ENCODE assay signal across 21 cellular contexts in the genomic region with DNA sequence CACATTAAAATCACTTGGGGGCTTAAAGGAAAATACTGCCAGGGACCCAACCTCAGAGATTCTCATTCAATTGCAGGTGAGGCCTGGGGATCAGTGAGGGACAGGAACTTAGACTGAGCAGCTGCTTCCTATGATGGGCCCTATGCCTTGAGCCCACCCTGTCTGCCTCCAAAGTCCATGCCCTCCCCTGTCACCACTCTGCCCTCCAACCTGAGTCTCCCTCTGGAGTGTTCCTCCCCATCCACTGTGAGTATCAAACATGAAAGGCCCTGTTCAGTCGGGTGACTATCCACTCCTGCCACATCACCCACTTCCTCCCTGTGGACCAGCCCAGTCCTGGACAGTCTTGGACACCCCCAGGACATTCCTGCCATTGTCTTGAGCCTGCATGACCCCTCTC.
"Had no signal": no experiment of that assay in that cellular context is flagged by ENCODE, and none has a peak within 500 bp of the region (broad histone marks: within the 10 kb centered on the region; RNA-seq: fewer than 3 reads in every experiment).

No MANE protein-coding gene starts in this region.

- ATAC-seq: left cardiac atrium, sciatic nerve had no signal

- DNase-seq: dermis blood vessel endothelial cell; erythroblast; foreskin melanocyte; kidney; left cardiac atrium; left ventricle myocardium inferior; mesenchymal stem cell; naive B cell; stimulated activated CD4-positive, alpha-beta T cell treated with anti-CD3 and anti-CD28 coated beads, Interleukin-2, amount 100 ng/mL, for 24 hours; stimulated activated CD4-positive, alpha-beta T cell treated with anti-CD3 and anti-CD28 coated beads, Interleukin-4, amount 100 ng/mL, for 4 hours; stimulated activated naive CD4-positive, alpha-beta T cell; thyroid gland; uterus had no signal

- H3K27ac ChIP-seq: hepatocyte, left ventricle myocardium inferior, neutrophil, suprapubic skin, thyroid gland, uterus had no signal

- H3K4me1 Mint-ChIP-seq: naive B cell had no signal

- H2AFZ ChIP-seq: hepatocyte had no signal

- H3K9me3 ChIP-seq: left ventricle myocardium inferior, neutrophil, suprapubic skin, thyroid gland, uterus had no signal

- H3K4me3 ChIP-seq: hepatocyte, left ventricle myocardium inferior, lung, suprapubic skin, thyroid gland, uterus had no signal

- H3K4me3 Mint-ChIP-seq: nephron, type B pancreatic cell had no signal

- FAIRE-seq: colon, kidney had no signal

- H3K9me3 Mint-ChIP-seq: naive B cell, nephron, type B pancreatic cell had no signal

- H3K27me3 Mint-ChIP-seq: type B pancreatic cell had no signal

- H3K36me3 Mint-ChIP-seq: type B pancreatic cell had no signal

- H3K36me3 ChIP-seq: left ventricle myocardium inferior, neutrophil, suprapubic skin, thyroid gland, uterus had no signal

- H3K4me1 ChIP-seq: left ventricle myocardium inferior, suprapubic skin, uterus had no signal

- H3K27me3 ChIP-seq: hepatocyte, suprapubic skin, thyroid gland, uterus had no signal

- H3K4me2 ChIP-seq: hepatocyte had no signal

- H3K27ac Mint-ChIP-seq: nephron, type B pancreatic cell had no signal
